ENCODE assay signal across 9 cellular contexts in the genomic region with DNA sequence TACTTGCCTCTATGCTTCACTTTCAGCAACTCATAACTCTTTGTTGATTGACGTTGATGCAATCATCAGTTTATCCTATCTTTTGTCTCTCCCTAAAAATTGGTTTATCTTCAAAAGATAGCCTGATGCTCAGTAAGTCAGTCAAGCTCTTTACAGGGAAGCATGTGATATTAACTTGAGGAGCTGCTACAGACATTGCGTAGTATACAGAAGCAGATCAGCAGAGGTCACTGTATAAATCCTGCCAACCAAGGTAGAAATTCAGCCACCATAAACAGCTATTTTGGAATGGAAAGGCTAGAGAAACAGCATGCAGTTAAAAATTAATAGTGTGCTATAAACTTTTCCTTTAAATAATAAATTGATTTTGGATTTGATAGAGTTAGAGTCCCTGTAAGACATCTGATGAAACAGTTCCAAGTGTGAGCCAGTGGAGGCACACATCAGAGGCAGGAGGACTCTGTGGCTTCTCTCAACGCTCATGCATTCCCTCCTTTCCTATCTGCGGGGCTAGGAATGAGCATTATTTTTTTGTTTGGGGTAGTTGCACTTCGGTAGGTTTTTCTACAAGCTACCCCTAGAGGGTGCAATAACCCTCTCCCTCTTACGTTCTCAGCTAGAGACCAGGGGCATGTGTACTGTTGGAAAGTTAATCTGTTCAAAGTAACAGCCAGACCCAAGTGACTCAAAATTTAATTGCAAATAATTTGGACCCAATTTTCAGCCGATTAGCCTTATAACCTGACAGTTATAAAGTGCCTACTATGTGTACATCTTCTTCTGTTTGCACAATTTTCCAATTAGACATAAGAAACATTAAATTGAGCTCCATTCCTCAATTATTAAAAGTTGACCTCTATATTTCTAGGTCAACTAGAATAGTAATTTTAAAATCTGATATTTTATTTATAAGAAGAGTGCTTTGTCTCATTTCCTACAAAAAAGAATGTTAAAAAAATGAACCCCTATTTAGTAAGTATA.
DNase-seq lines count a peak whose midpoint lies in the region; ATAC-seq, FAIRE-seq and TF ChIP-seq lines count a peak whose summit lies in the region.
"Had no signal": no experiment of that assay in that cellular context is flagged by ENCODE, and none has a peak within 500 bp of the region (broad histone marks: within the 10 kb centered on the region; RNA-seq: fewer than 3 reads in every experiment).

No MANE protein-coding gene starts in this region.

- H3K27ac Mint-ChIP-seq in naive thymus-derived CD4-positive, alpha-beta T cell = no peak overlapping the region
- no peak overlapping the region for H3K27ac Mint-ChIP-seq in effector memory CD8-positive, alpha-beta T cell

- H3K36me3 Mint-ChIP-seq in naive thymus-derived CD4-positive, alpha-beta T cell = no peaks in the 10 kb centered on the region
- no peaks in the 10 kb centered on the region for H3K36me3 Mint-ChIP-seq in effector memory CD8-positive, alpha-beta T cell (ENCODE audit: insufficient read depth)

- H3K4me1 Mint-ChIP-seq in naive thymus-derived CD4-positive, alpha-beta T cell = no peaks in the 10 kb centered on the region
- no peaks in the 10 kb centered on the region for H3K4me1 Mint-ChIP-seq in effector memory CD8-positive, alpha-beta T cell (ENCODE audit: low read depth in 2 of 2)
- H3K4me1 Mint-ChIP-seq: central memory CD8-positive, alpha-beta T cell had no signal

- peak overlapping the region; percentile 42; the same call in 2 of the 3 replicates for H3K4me2 ChIP-seq in A549
- peak overlapping the region; percentile 17 for H3K4me2 ChIP-seq in PC-3 (ENCODE audit: low read length)

- 19% methylated on average over 7 of the region's 7 CpGs for WGBS in A549 (ENCODE audit: missing lambda C conversion rate)
- WGBS in pancreas, 2 donors = 17 to 22% methylated on average over 7 of the region's 7 CpGs

- TF ChIP-seq RAD21 in A549 (conservative IDR thresholded peaks at IDR 0.05 in 1 of 2, IDR thresholded peaks at IDR 0.05 in 1 of 2) = peak; percentile 76 to 84

- peak overlapping the region; percentile 8; the same call in 1 of the 2 replicates for H3K9ac ChIP-seq in PC-3 (ENCODE audit: low read length)

- H2AFZ ChIP-seq in PC-3 (ENCODE audit: low read length) = peak overlapping the region; percentile 29

- 0 out of 6 replicates have a peak overlapping the region, but pooled peaks of 1 of the 2 experiments have one; percentile 10 for H3K27ac ChIP-seq in A549
- no peak overlapping the region for H3K27ac ChIP-seq in PC-3 (ENCODE audit: low read length)
- no peak overlapping the region for H3K27ac ChIP-seq in pancreas
- H3K27ac ChIP-seq in naive thymus-derived CD4-positive, alpha-beta T cell (ENCODE audit: low read depth, low read length) = no peak overlapping the region

- no peaks in the 10 kb centered on the region for H3K27me3 Mint-ChIP-seq in naive thymus-derived CD4-positive, alpha-beta T cell
- no peaks in the 10 kb centered on the region for H3K27me3 Mint-ChIP-seq in effector memory CD8-positive, alpha-beta T cell
- H3K27me3 Mint-ChIP-seq: central memory CD8-positive, alpha-beta T cell had no signal

- peaks cover 3% of the 10 kb centered on the region; the same call in 1 of the 3 replicates for H3K4me1 ChIP-seq in A549
- H3K4me1 ChIP-seq in PC-3 (ENCODE audit: insufficient read depth, low read length) = peaks cover 13% of the 10 kb centered on the region
- no peaks in the 10 kb centered on the region for H3K4me1 ChIP-seq in pancreas
- no peaks in the 10 kb centered on the region for H3K4me1 ChIP-seq in naive thymus-derived CD4-positive, alpha-beta T cell (ENCODE audit: control insufficient read depth in 2 of 2, insufficient read depth in 2 of 2, low read length in 2 of 2)

- H3K4me3 ChIP-seq in A549 = no peak overlapping the region
- H3K4me3 ChIP-seq in PC-3 (ENCODE audit: low read length) = no peak overlapping the region
- H3K4me3 ChIP-seq in pancreas = no peak overlapping the region
- no peak overlapping the region for H3K4me3 ChIP-seq in naive thymus-derived CD4-positive, alpha-beta T cell (ENCODE audit: low read length)

- intact Hi-C loops in PC-3 (cut with micrococcal nuclease) = loop anchor here (1.0 to 5.0 kb wide), 7 partner anchors 99 to 1069 kb away; no protein-coding TSS in a partner anchor
- intact Hi-C loops in pancreas (cut with DNase I) = loop anchor here in 2 of 3 donors (10.0 kb wide), 2 partner anchors 642 to 1062 kb away; no protein-coding TSS in a partner anchor
- intact Hi-C loops in naive thymus-derived CD4-positive, alpha-beta T cell (cut with micrococcal nuclease) = no loop called here

- no peaks in the 10 kb centered on the region for H3K79me2 ChIP-seq in PC-3 (ENCODE audit: low read length)

- peaks cover 0 to 10% (median 1%) of the 10 kb centered on the region in 11 donors for H3K9me3 Mint-ChIP-seq in naive thymus-derived CD4-positive, alpha-beta T cell
- H3K9me3 Mint-ChIP-seq in effector memory CD8-positive, alpha-beta T cell = peaks cover 0 to 3% of the 10 kb centered on the region in 2 donors

- POLR2A ChIA-PET in A549 (lab: Yijun Ruan, JAX) (interaction anchor here (1.0 kb wide), 2 partner anchors 648 to 866 kb away, joined by 3 to 4 read pairs; a partner anchor contains a TSS), PC-3 (lab: Charles Lee; ENCODE audit: unreplicated experiment) (interaction anchor here (0.7 kb wide), 1 partner anchor 8 kb away, joined by 3 read pairs; no protein-coding TSS in a partner anchor)
- POLR2A ChIA-PET in naive thymus-derived CD4-positive, alpha-beta T cell (lab: Charles Lee) = no interaction called here

- H3K36me3 ChIP-seq in PC-3 (ENCODE audit: low read depth, low read length) (no peaks in the 10 kb centered on the region), pancreas (no peaks in the 10 kb centered on the region)
- H3K36me3 ChIP-seq in naive thymus-derived CD4-positive, alpha-beta T cell (ENCODE audit: control insufficient read depth in 2 of 3, insufficient read depth in 3 of 3, low read length in 3 of 3) = no peaks in the 10 kb centered on the region

- no peaks in the 10 kb centered on the region for H3K9me2 ChIP-seq in PC-3 (replicated peaks; ENCODE audit: low read length)

- ATAC-seq in A549 (peak; percentile 93 to 94), PC-3 (peak; percentile 97), pancreas (peak; percentile 68 to 98 (median 94))
- no peak for ATAC-seq in naive thymus-derived CD4-positive, alpha-beta T cell
- ATAC-seq in effector memory CD8-positive, alpha-beta T cell (replicated peaks) = no peak

- no TSS peak for BruUV-seq in PC-3 (replicated peaks; lab: Mats Ljungman, UMichigan)

- CTCF ChIA-PET in A549 (lab: Yijun Ruan, JAX) = interaction anchor here (0.6 to 5.4 kb wide), 46 partner anchors 9 to 1084 kb away, joined by 3 to 46 read pairs (median 3); a partner anchor contains a TSS
- CTCF ChIA-PET in PC-3 (lab: Charles Lee) = interaction anchor here (0.5 to 1.8 kb wide), 15 partner anchors 35 to 1067 kb away, joined by 3 to 10 read pairs (median 3); no protein-coding TSS in a partner anchor
- CTCF ChIA-PET in naive thymus-derived CD4-positive, alpha-beta T cell (lab: Charles Lee) = no interaction called here

- no peak for TF ChIP-seq POLR2A in A549 (IDR thresholded peaks at IDR 0.05; ENCODE audit: low read length)

- H3K9me3 ChIP-seq in A549 = no peaks in the 10 kb centered on the region
- H3K9me3 ChIP-seq in PC-3 (ENCODE audit: low read length) = no peaks in the 10 kb centered on the region
- H3K9me3 ChIP-seq in pancreas = peaks cover 0 to 3% (median 0%) of the 10 kb centered on the region in 4 donors
- H3K9me3 ChIP-seq in naive thymus-derived CD4-positive, alpha-beta T cell (ENCODE audit: control insufficient read depth in 2 of 3, low read length in 3 of 3) = no peaks in the 10 kb centered on the region

- no peaks in the 10 kb centered on the region for H3F3A ChIP-seq in PC-3 (ENCODE audit: low read length, unreplicated experiment)

- H3K4me3 Mint-ChIP-seq in naive thymus-derived CD4-positive, alpha-beta T cell = no peak overlapping the region
- H3K4me3 Mint-ChIP-seq in effector memory CD8-positive, alpha-beta T cell = no peak overlapping the region
- H3K4me3 Mint-ChIP-seq: central memory CD8-positive, alpha-beta T cell had no signal

- no peaks in the 10 kb centered on the region for H4K20me1 ChIP-seq in PC-3 (ENCODE audit: low read length)

- FAIRE-seq in A549 (lab: Jason Lieb, UNC) = peak; percentile 81
- FAIRE-seq in pancreas (lab: Jason Lieb, UNC) = peak; percentile 41

- DNase-seq in A549 (ENCODE audit: low read depth in 1 of 2, low spot score in 1 of 2) = peak; percentile 55 to 68
- DNase-seq in GM13976 (ENCODE audit: low spot score) = peak; percentile 38
- DNase-seq in KBM-7 = peak; percentile 51
- peak; percentile 87 for DNase-seq in PC-3
- peak; percentile 42 for DNase-seq in fibroblast of gingiva (ENCODE audit: low read depth)
- DNase-seq in pancreas = peak in 3 of 6 donors; percentile 12 to 42 (median 17)
- no peak for DNase-seq in naive thymus-derived CD4-positive, alpha-beta T cell
- DNase-seq in effector memory CD8-positive, alpha-beta T cell = no peak

- TF ChIP-seq EP300 in A549 (IDR thresholded peaks at IDR 0.05) = no peak

- H3K27me3 ChIP-seq in PC-3 (ENCODE audit: low read length) = no peaks in the 10 kb centered on the region
- no peaks in the 10 kb centered on the region for H3K27me3 ChIP-seq in pancreas
- no peaks in the 10 kb centered on the region for H3K27me3 ChIP-seq in naive thymus-derived CD4-positive, alpha-beta T cell (ENCODE audit: control insufficient read depth in 2 of 2, insufficient read depth in 2 of 2, low read length in 2 of 2)

- in situ Hi-C loops in GM13976 (cut with MboI; ENCODE audit: low sequenced_read_pairs, unreplicated experiment) (no loop called here), KBM-7 (cut with MboI; ENCODE audit: low pct_unique_long_range_greater_than_20kb, low sequenced_read_pairs) (no loop called here)

- TF ChIP-seq CTCF in A549 (IDR thresholded peaks at IDR 0.05) (peak; percentile 87), GM13976 (IDR thresholded peaks at IDR 0.05; ENCODE audit: borderline replicate concordance, control extremely low read depth, extremely low read depth, insufficient read depth, missing control alignments) (peak; percentile 50), PC-3 (conservative IDR thresholded peaks at IDR 0.05; ENCODE audit: low read depth, low read length) (peak; percentile 95), pancreas (IDR thresholded peaks at IDR 0.05) (peak; percentile 28 to 60 (median 54))

TF ChIP-seq in A549, 52 proteins besides CTCF, POLR2A, EP300 and RAD21:
- TF ChIP-seq POLR2AphosphoS2 (conservative IDR thresholded peaks at IDR 0.05; ENCODE audit: low read length) (no peak), CEBPB (IDR thresholded peaks at IDR 0.05) (no peak), HOXB5 (CRISPR knock-in tag; IDR thresholded peaks at IDR 0.05) (no peak), RNF2 (IDR thresholded peaks at IDR 0.05; ENCODE audit: borderline replicate concordance, low read depth) (no peak), SMC3 (IDR thresholded peaks at IDR 0.05) (peak; percentile 87)

Comparison
In these comparisons a context has a peak if more than half of its experiments do, and no peak if none do; other contexts are left out.
1. ATAC-seq: peak in A549 (2 of 2), PC-3 (single experiment) and pancreas (4 of 4); none in naive thymus-derived CD4-positive, alpha-beta T cell (single experiment) and effector memory CD8-positive, alpha-beta T cell (single experiment).
2. DNase-seq: peak in A549 (2 of 2), GM13976 (single experiment), KBM-7 (single experiment), PC-3 (single experiment) and fibroblast of gingiva (single experiment); none in naive thymus-derived CD4-positive, alpha-beta T cell (0 of 9) and effector memory CD8-positive, alpha-beta T cell (0 of 3).
3. intact Hi-C loops: an anchor here in PC-3 (1.0 to 5.0 kb wide) and pancreas (10.0 kb wide); none called in naive thymus-derived CD4-positive, alpha-beta T cell.
4. Peak in every context shown above with its lines, with median percentiles within 50 percentile points of each other: CTCF ChIP-seq.